Comparison of ENCODE assay signal across 24 cellular contexts in genomic region chr10:131252586-131253276, GRCh38. TPM values are rescaled to one million over a fixed set of nuclear protein-coding genes. Genes with fewer than 3 reads are reported as not detected.
DNase-seq lines count a peak whose midpoint lies in the region; ATAC-seq, FAIRE-seq and TF ChIP-seq lines count a peak whose summit lies in the region.
"Had no signal": no experiment of that assay in that cellular context is flagged by ENCODE, and none has a peak within 500 bp of the region (broad histone marks: within the 10 kb centered on the region; RNA-seq: fewer than 3 reads in every experiment).

No MANE protein-coding gene starts in this region.

- POLR2A ChIA-PET in PC-9 (lab: Charles Lee; ENCODE audit: unreplicated experiment) = no interaction called here
- POLR2A ChIA-PET in PC-3 (lab: Charles Lee; ENCODE audit: unreplicated experiment) = no interaction called here

- H3K27ac ChIP-seq in lower lobe of right lung (no peak overlapping the region), spleen (no peak overlapping the region), PC-9 (no peak overlapping the region), PC-3 (ENCODE audit: low read length) (no peak overlapping the region)
- H3K27ac ChIP-seq: C4-2B had no signal

- no peak for TF ChIP-seq POLR2A in spleen (IDR thresholded peaks at IDR 0.05)

- H3K9me2 ChIP-seq in PC-9 (ENCODE audit: insufficient read depth) = no peaks in the 10 kb centered on the region
- H3K9me2 ChIP-seq in PC-3 (replicated peaks; ENCODE audit: low read length) = no peaks in the 10 kb centered on the region

- intact Hi-C loops in lower lobe of right lung (cut with DNase I) (no loop called here), spleen (cut with DNase I; ENCODE audit: low total_unique reads) (no loop called here), PC-9 (cut with micrococcal nuclease; ENCODE audit: unreplicated experiment) (no loop called here), PC-3 (cut with micrococcal nuclease) (no loop called here)

- no peak overlapping the region for H3K9ac ChIP-seq in PC-3 (ENCODE audit: low read length)

- CTCF ChIA-PET in PC-9 (lab: Charles Lee) (no interaction called here), PC-3 (lab: Charles Lee) (no interaction called here)

- H3K36me3 ChIP-seq in lower lobe of right lung (no peaks in the 10 kb centered on the region), spleen (no peaks in the 10 kb centered on the region), PC-9 (ENCODE audit: low read depth) (no peaks in the 10 kb centered on the region), PC-3 (ENCODE audit: low read depth, low read length) (no peaks in the 10 kb centered on the region)

- H2AFZ ChIP-seq in PC-9 (no peak overlapping the region), PC-3 (ENCODE audit: low read length) (no peak overlapping the region)

- H3K27me3 ChIP-seq in lower lobe of right lung (ENCODE audit: low read depth) (peaks cover 17% of the 10 kb centered on the region), spleen (replicated peaks in 1 of 7) (peaks cover 0 to 22% (median 0%) of the 10 kb centered on the region in 7 donors), PC-9 (ENCODE audit: insufficient read depth, low read depth) (peaks cover 76% of the 10 kb centered on the region), PC-3 (ENCODE audit: low read length) (no peaks in the 10 kb centered on the region)

- no peak for FAIRE-seq in urothelium cell line (lab: Jason Lieb, UNC)
- FAIRE-seq: G401.6, GM12892, GM18507, H54 had no signal

- 87 to 90% (median 88%) methylated on average over 14 to 20 of the region's 20 CpGs for WGBS in spleen, 5 donors

- H3K79me2 ChIP-seq in PC-9 (ENCODE audit: low read depth) (no peaks in the 10 kb centered on the region), PC-3 (ENCODE audit: low read length) (no peaks in the 10 kb centered on the region)

- no peak for TF ChIP-seq CTCF in lower lobe of right lung (IDR thresholded peaks at IDR 0.05)
- no peak for TF ChIP-seq CTCF in spleen (IDR thresholded peaks at IDR 0.05 in 8 of 11, conservative IDR thresholded peaks at IDR 0.05 in 3 of 11)
- no peak for TF ChIP-seq CTCF in PC-9 (conservative IDR thresholded peaks at IDR 0.05)
- no peak for TF ChIP-seq CTCF in PC-3 (conservative IDR thresholded peaks at IDR 0.05; ENCODE audit: low read depth, low read length)

- H3K4me1 ChIP-seq in lower lobe of right lung = no peaks in the 10 kb centered on the region
- no peaks in the 10 kb centered on the region for H3K4me1 ChIP-seq in spleen
- no peaks in the 10 kb centered on the region for H3K4me1 ChIP-seq in PC-9 (replicated peaks; ENCODE audit: insufficient read depth)
- no peaks in the 10 kb centered on the region for H3K4me1 ChIP-seq in PC-3 (ENCODE audit: insufficient read depth, low read length)

- ATAC-seq in lower lobe of right lung (no peak), PC-3 (no peak)

- H3F3A ChIP-seq in PC-9 (ENCODE audit: insufficient read depth, low read depth) = no peaks in the 10 kb centered on the region
- no peaks in the 10 kb centered on the region for H3F3A ChIP-seq in PC-3 (ENCODE audit: low read length, unreplicated experiment)

- H4K20me1 ChIP-seq in PC-9 (ENCODE audit: insufficient read depth) (no peaks in the 10 kb centered on the region), PC-3 (ENCODE audit: low read length) (no peaks in the 10 kb centered on the region)

- H3K4me3 ChIP-seq in lower lobe of right lung (no peak overlapping the region), spleen (no peak overlapping the region), PC-9 (no peak overlapping the region), PC-3 (ENCODE audit: low read length) (no peak overlapping the region)

- no TSS peak for BruUV-seq in PC-9 (replicated peaks; lab: Mats Ljungman, UMichigan)
- BruUV-seq in PC-3 (replicated peaks; lab: Mats Ljungman, UMichigan) = no TSS peak

- no peak overlapping the region for H3K4me2 ChIP-seq in PC-9
- H3K4me2 ChIP-seq in PC-3 (ENCODE audit: low read length) = no peak overlapping the region

- peak; percentile 43 for DNase-seq in NCI-H2107 treated with DMSO at 0.1 percent for 48 hours (lab: John Stamatoyannopoulos, UW; ENCODE audit: unreplicated experiment)
- no peak for DNase-seq in NCI-H2107 (lab: John Stamatoyannopoulos, UW)
- DNase-seq in SK-N-DZ (ENCODE audit: low spot score) = peak; percentile 27
- peak; percentile 32 for DNase-seq in lower lobe of right lung
- DNase-seq in spleen = peak; percentile 69
- no peak for DNase-seq in PC-9
- no peak for DNase-seq in urothelium cell line (ENCODE audit: low spot score)
- DNase-seq in PC-3 = no peak
- DNase-seq: 8988T; CD8-positive, alpha-beta memory T cell; NCI-H1105; NCI-H187; NCI-H446; NCI-H526 treated with DMSO at 0.1 percent for 48 hours; OCI-M1; SHP77 treated with DMSO at 0.1 percent for 48 hours had no signal

- H3K9me3 ChIP-seq in lower lobe of right lung (no peaks in the 10 kb centered on the region), spleen (no peaks in the 10 kb centered on the region), PC-9 (ENCODE audit: insufficient read depth, low read depth) (no peaks in the 10 kb centered on the region), PC-3 (ENCODE audit: low read length) (no peaks in the 10 kb centered on the region)

RNA-seq across cellular contexts. Expression of gene TCERG1L, which starts 58.8 kb away (rescaled TPM):
- not detected in 2 replicates for polyA plus RNA-seq in SK-N-DZ (2014; cell fraction: cytosol; rRNA removed)
- polyA plus RNA-seq in SK-N-DZ (2014; cell fraction: nucleus; rRNA removed) = not detected in 2 replicates
- not detected for total RNA-seq in lower lobe of right lung
- total RNA-seq in spleen = 1 to 10 TPM in 1 of 7 donors, under 1 TPM in 4, not detected in 2; 0.17 to 1.2 (median 0.38) TPM
- polyA plus RNA-seq in spleen = under 1 TPM in 2 of 3 donors, not detected in 1; 0.03 to 0.11 TPM
- not detected in 2 replicates for total RNA-seq in PC-9 (2021)
- not detected in 2 replicates for total RNA-seq in PC-3 (2014; rRNA removed)
- total RNA-seq: Daoy, RPMI7951 had no signal
- polyA plus RNA-seq: IgD-negative memory B cell had no signal

Comparison
In these comparisons a context has a peak if more than half of its experiments do, and no peak if none do; other contexts are left out.
1. DNase-seq: peak in NCI-H2107 treated with DMSO at 0.1 percent for 48 hours (single experiment), SK-N-DZ (single experiment), lower lobe of right lung (single experiment) and spleen (single experiment); none in NCI-H2107 (single experiment), PC-9 (0 of 2), urothelium cell line (single experiment) and PC-3 (single experiment).